In the genomic region with DNA sequence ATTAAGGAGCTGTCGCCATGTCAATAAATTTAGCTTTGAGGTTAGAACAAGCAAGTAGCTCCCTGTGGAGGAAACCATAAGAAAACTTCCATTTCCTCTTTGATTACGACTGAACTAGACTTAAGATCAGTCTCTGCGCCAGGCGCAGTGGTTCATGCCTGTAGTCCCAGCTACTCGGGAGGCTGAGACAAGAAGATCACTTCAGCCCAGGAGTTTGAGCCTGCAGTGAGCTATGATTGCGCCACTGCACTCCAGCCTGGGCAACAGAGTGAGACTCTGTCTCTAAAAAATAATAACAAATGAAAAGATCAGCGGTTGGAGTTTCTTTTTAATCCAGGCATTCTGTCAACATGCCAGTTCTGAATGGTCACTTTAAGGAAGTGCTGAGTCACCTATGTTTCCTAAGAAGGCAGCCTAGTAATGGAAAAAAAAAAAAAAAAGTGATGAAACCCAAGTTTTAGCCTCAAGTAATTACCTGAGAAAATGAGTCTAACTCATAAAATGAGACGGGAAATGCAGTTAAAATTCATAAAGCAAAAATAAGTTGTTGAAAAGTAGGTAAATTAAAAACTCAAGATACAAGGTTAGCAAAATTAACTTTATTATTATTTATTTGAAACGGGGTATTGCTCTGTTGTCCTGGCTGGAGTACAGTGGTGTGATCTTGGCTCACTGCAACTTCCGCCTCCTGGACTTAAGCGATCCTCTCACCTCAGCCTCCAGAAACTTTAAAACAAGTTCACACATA, we compare ENCODE assay signal across 1 cellular context.
TF ChIP-seq lines count a peak whose summit lies in the region.

No MANE protein-coding gene starts in this region.

TF ChIP-seq in K562, 482 proteins besides CTCF, POLR2A, EP300 and RAD21 (continued from another document):
- TF ChIP-seq, protein P1, sequence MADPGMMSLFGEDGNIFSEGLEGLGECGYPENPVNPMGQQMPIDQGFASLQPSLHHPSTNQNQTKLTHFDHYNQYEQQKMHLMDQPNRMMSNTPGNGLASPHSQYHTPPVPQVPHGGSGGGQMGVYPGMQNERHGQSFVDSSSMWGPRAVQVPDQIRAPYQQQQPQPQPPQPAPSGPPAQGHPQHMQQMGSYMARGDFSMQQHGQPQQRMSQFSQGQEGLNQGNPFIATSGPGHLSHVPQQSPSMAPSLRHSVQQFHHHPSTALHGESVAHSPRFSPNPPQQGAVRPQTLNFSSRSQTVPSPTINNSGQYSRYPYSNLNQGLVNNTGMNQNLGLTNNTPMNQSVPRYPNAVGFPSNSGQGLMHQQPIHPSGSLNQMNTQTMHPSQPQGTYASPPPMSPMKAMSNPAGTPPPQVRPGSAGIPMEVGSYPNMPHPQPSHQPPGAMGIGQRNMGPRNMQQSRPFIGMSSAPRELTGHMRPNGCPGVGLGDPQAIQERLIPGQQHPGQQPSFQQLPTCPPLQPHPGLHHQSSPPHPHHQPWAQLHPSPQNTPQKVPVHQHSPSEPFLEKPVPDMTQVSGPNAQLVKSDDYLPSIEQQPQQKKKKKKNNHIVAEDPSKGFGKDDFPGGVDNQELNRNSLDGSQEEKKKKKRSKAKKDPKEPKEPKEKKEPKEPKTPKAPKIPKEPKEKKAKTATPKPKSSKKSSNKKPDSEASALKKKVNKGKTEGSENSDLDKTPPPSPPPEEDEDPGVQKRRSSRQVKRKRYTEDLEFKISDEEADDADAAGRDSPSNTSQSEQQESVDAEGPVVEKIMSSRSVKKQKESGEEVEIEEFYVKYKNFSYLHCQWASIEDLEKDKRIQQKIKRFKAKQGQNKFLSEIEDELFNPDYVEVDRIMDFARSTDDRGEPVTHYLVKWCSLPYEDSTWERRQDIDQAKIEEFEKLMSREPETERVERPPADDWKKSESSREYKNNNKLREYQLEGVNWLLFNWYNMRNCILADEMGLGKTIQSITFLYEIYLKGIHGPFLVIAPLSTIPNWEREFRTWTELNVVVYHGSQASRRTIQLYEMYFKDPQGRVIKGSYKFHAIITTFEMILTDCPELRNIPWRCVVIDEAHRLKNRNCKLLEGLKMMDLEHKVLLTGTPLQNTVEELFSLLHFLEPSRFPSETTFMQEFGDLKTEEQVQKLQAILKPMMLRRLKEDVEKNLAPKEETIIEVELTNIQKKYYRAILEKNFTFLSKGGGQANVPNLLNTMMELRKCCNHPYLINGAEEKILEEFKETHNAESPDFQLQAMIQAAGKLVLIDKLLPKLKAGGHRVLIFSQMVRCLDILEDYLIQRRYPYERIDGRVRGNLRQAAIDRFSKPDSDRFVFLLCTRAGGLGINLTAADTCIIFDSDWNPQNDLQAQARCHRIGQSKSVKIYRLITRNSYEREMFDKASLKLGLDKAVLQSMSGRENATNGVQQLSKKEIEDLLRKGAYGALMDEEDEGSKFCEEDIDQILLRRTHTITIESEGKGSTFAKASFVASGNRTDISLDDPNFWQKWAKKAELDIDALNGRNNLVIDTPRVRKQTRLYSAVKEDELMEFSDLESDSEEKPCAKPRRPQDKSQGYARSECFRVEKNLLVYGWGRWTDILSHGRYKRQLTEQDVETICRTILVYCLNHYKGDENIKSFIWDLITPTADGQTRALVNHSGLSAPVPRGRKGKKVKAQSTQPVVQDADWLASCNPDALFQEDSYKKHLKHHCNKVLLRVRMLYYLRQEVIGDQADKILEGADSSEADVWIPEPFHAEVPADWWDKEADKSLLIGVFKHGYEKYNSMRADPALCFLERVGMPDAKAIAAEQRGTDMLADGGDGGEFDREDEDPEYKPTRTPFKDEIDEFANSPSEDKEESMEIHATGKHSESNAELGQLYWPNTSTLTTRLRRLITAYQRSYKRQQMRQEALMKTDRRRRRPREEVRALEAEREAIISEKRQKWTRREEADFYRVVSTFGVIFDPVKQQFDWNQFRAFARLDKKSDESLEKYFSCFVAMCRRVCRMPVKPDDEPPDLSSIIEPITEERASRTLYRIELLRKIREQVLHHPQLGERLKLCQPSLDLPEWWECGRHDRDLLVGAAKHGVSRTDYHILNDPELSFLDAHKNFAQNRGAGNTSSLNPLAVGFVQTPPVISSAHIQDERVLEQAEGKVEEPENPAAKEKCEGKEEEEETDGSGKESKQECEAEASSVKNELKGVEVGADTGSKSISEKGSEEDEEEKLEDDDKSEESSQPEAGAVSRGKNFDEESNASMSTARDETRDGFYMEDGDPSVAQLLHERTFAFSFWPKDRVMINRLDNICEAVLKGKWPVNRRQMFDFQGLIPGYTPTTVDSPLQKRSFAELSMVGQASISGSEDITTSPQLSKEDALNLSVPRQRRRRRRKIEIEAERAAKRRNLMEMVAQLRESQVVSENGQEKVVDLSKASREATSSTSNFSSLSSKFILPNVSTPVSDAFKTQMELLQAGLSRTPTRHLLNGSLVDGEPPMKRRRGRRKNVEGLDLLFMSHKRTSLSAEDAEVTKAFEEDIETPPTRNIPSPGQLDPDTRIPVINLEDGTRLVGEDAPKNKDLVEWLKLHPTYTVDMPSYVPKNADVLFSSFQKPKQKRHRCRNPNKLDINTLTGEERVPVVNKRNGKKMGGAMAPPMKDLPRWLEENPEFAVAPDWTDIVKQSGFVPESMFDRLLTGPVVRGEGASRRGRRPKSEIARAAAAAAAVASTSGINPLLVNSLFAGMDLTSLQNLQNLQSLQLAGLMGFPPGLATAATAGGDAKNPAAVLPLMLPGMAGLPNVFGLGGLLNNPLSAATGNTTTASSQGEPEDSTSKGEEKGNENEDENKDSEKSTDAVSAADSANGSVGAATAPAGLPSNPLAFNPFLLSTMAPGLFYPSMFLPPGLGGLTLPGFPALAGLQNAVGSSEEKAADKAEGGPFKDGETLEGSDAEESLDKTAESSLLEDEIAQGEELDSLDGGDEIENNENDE (IDR thresholded peaks at IDR 0.05; ENCODE audit: low read depth, low read length) = no peak
- peak; percentile 46; the same call in 1 of the 2 replicates for TF ChIP-seq ZNF121 (CRISPR knock-in tag; conservative IDR thresholded peaks at IDR 0.05)
- peak; percentile 85 to 89 for TF ChIP-seq FOXK2 (conservative IDR thresholded peaks at IDR 0.05 in 1 of 2, IDR thresholded peaks at IDR 0.05 in 1 of 2; ENCODE audit: low read depth in 2 of 2)
- no peak for TF ChIP-seq CSDE1 (IDR thresholded peaks at IDR 0.05)
- TF ChIP-seq KLF10 (CRISPR knock-in tag; IDR thresholded peaks at IDR 0.05) = no peak
- TF ChIP-seq TCF7L2 (IDR thresholded peaks at IDR 0.05; ENCODE audit: low read depth, low read length) = no peak
- TF ChIP-seq DIDO1 (tag; IDR thresholded peaks at IDR 0.05; ENCODE audit: low read depth) = no peak
- peak; percentile 99 for TF ChIP-seq MAFG (tag; conservative IDR thresholded peaks at IDR 0.05)
- no peak for TF ChIP-seq ZNF778 (CRISPR knock-in tag; IDR thresholded peaks at IDR 0.05)
- peak; percentile 35 for TF ChIP-seq MEIS2 (IDR thresholded peaks at IDR 0.05; ENCODE audit: partially characterized antibody)
- TF ChIP-seq GTF2E2 (tag; IDR thresholded peaks at IDR 0.05) = no peak
- TF ChIP-seq ZC3H11A (IDR thresholded peaks at IDR 0.05; ENCODE audit: low read depth, low read length) = no peak
- no peak for TF ChIP-seq PRPF4 (IDR thresholded peaks at IDR 0.05; ENCODE audit: insufficient read depth, low read depth, low read length, poor library complexity, severe bottlenecking)
- no peak for TF ChIP-seq ZNF75A (CRISPR knock-in tag; IDR thresholded peaks at IDR 0.05)
- peak; percentile 92 for TF ChIP-seq NFE2L1 (tag; IDR thresholded peaks at IDR 0.05; ENCODE audit: borderline replicate concordance, low read depth)
- TF ChIP-seq CTBP1 (IDR thresholded peaks at IDR 0.05; ENCODE audit: borderline replicate concordance) = no peak
- peak; percentile 99 for TF ChIP-seq ZNF316 (IDR thresholded peaks at IDR 0.05)
- no peak for TF ChIP-seq MCM5 (IDR thresholded peaks at IDR 0.05; ENCODE audit: low read depth)
- TF ChIP-seq ATF7 (IDR thresholded peaks at IDR 0.05) = peak; percentile 36; the same call in 1 of the 2 replicates
- TF ChIP-seq, protein P2, sequence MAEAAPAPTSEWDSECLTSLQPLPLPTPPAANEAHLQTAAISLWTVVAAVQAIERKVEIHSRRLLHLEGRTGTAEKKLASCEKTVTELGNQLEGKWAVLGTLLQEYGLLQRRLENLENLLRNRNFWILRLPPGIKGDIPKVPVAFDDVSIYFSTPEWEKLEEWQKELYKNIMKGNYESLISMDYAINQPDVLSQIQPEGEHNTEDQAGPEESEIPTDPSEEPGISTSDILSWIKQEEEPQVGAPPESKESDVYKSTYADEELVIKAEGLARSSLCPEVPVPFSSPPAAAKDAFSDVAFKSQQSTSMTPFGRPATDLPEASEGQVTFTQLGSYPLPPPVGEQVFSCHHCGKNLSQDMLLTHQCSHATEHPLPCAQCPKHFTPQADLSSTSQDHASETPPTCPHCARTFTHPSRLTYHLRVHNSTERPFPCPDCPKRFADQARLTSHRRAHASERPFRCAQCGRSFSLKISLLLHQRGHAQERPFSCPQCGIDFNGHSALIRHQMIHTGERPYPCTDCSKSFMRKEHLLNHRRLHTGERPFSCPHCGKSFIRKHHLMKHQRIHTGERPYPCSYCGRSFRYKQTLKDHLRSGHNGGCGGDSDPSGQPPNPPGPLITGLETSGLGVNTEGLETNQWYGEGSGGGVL (CRISPR knock-in tag; IDR thresholded peaks at IDR 0.05) = no peak
- peak; percentile 54 for TF ChIP-seq BRD9 (IDR thresholded peaks at IDR 0.05; ENCODE audit: low read depth, partially characterized antibody)
- TF ChIP-seq RUNX1 (IDR thresholded peaks at IDR 0.05; ENCODE audit: low read depth) = no peak
- TF ChIP-seq, protein P3, sequence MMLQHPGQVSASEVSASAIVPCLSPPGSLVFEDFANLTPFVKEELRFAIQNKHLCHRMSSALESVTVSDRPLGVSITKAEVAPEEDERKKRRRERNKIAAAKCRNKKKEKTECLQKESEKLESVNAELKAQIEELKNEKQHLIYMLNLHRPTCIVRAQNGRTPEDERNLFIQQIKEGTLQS (IDR thresholded peaks at IDR 0.05) = peak; percentile 76
- TF ChIP-seq, protein P3 (CRISPR knock-in tag; conservative IDR thresholded peaks at IDR 0.05) = no peak
- no peak for TF ChIP-seq POLR2B (IDR thresholded peaks at IDR 0.05; ENCODE audit: low read depth, partially characterized antibody)
- TF ChIP-seq NFE2 (IDR thresholded peaks at IDR 0.05; ENCODE audit: low read depth) = peak; percentile 93
- peak; percentile 95 for TF ChIP-seq C11orf30 (IDR thresholded peaks at IDR 0.05; ENCODE audit: low read depth)
- TF ChIP-seq SAFB (IDR thresholded peaks at IDR 0.05; ENCODE audit: borderline replicate concordance, low read depth, low read length) = no peak
- no peak for TF ChIP-seq ZC3H8 (IDR thresholded peaks at IDR 0.05)
- TF ChIP-seq MTA3 (IDR thresholded peaks at IDR 0.05; ENCODE audit: borderline replicate concordance) = no peak
- TF ChIP-seq SMARCC2 (IDR thresholded peaks at IDR 0.05; ENCODE audit: low read depth) = peak; percentile 59; the same call in 1 of the 2 replicates
- no peak for TF ChIP-seq RBM39 (optimal IDR thresholded peaks at IDR 0.05; ENCODE audit: low read depth, low read length)
- 0 out of 2 replicates have a peak, but pooled peaks have one; percentile 21 for TF ChIP-seq EP400 (IDR thresholded peaks at IDR 0.05)
- no peak for TF ChIP-seq MECOM (CRISPR knock-in tag; IDR thresholded peaks at IDR 0.05)
- no peak for TF ChIP-seq GABPB2 (CRISPR knock-in tag; conservative IDR thresholded peaks at IDR 0.05)
